ENCODE assay signal across 1 cellular context in the genomic region with DNA sequence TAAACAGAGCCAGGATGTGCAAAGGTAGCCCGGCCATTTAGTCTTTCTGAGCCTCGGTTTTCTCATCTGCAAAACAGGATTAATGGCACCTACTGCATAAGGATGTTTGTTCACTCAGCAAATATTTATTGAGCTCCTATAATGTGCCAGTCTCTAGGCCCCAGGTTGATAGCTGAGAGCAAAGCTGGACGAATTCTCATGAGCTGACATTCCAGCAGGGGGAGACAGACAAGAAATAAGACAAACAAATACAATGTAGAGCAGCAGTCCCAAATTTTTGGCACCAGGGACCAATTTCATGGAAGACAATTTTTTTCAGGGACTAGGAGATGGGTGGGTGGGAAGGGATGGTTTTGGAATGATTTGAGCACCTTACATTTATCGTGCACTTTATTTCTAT.
TF ChIP-seq lines count a peak whose summit lies in the region.

No MANE protein-coding gene starts in this region.

TF ChIP-seq in GM12878, 131 proteins besides CTCF, POLR2A, EP300 and RAD21 (continued from another document):
- TF ChIP-seq, protein P1, sequence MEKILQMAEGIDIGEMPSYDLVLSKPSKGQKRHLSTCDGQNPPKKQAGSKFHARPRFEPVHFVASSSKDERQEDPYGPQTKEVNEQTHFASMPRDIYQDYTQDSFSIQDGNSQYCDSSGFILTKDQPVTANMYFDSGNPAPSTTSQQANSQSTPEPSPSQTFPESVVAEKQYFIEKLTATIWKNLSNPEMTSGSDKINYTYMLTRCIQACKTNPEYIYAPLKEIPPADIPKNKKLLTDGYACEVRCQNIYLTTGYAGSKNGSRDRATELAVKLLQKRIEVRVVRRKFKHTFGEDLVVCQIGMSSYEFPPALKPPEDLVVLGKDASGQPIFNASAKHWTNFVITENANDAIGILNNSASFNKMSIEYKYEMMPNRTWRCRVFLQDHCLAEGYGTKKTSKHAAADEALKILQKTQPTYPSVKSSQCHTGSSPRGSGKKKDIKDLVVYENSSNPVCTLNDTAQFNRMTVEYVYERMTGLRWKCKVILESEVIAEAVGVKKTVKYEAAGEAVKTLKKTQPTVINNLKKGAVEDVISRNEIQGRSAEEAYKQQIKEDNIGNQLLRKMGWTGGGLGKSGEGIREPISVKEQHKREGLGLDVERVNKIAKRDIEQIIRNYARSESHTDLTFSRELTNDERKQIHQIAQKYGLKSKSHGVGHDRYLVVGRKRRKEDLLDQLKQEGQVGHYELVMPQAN (conservative IDR thresholded peaks at IDR 0.05), result no peak
- TF ChIP-seq, protein P2, sequence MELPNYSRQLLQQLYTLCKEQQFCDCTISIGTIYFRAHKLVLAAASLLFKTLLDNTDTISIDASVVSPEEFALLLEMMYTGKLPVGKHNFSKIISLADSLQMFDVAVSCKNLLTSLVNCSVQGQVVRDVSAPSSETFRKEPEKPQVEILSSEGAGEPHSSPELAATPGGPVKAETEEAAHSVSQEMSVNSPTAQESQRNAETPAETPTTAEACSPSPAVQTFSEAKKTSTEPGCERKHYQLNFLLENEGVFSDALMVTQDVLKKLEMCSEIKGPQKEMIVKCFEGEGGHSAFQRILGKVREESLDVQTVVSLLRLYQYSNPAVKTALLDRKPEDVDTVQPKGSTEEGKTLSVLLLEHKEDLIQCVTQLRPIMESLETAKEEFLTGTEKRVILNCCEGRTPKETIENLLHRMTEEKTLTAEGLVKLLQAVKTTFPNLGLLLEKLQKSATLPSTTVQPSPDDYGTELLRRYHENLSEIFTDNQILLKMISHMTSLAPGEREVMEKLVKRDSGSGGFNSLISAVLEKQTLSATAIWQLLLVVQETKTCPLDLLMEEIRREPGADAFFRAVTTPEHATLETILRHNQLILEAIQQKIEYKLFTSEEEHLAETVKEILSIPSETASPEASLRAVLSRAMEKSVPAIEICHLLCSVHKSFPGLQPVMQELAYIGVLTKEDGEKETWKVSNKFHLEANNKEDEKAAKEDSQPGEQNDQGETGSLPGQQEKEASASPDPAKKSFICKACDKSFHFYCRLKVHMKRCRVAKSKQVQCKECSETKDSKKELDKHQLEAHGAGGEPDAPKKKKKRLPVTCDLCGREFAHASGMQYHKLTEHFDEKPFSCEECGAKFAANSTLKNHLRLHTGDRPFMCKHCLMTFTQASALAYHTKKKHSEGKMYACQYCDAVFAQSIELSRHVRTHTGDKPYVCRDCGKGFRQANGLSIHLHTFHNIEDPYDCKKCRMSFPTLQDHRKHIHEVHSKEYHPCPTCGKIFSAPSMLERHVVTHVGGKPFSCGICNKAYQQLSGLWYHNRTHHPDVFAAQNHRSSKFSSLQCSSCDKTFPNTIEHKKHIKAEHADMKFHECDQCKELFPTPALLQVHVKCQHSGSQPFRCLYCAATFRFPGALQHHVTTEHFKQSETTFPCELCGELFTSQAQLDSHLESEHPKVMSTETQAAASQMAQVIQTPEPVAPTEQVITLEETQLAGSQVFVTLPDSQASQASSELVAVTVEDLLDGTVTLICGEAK (IDR thresholded peaks at IDR 0.05; ENCODE audit: borderline replicate concordance), result no peak
- TF ChIP-seq FOXK2 (IDR thresholded peaks at IDR 0.05) (no peak), MYB (IDR thresholded peaks at IDR 0.05; ENCODE audit: borderline replicate concordance, low read depth, low read length) (no peak), SRF (IDR thresholded peaks at IDR 0.05; ENCODE audit: low read depth in 2 of 2, low read length in 2 of 2) (no peak), BRCA1 (IDR thresholded peaks at IDR 0.05; ENCODE audit: low read depth, low read length) (no peak), CBX5 (IDR thresholded peaks at IDR 0.05; ENCODE audit: low read depth) (no peak), SMC3 (IDR thresholded peaks at IDR 0.05; ENCODE audit: borderline replicate concordance, low read length) (no peak)
